ENCODE assay signal across 16 cellular contexts in the genomic region with DNA sequence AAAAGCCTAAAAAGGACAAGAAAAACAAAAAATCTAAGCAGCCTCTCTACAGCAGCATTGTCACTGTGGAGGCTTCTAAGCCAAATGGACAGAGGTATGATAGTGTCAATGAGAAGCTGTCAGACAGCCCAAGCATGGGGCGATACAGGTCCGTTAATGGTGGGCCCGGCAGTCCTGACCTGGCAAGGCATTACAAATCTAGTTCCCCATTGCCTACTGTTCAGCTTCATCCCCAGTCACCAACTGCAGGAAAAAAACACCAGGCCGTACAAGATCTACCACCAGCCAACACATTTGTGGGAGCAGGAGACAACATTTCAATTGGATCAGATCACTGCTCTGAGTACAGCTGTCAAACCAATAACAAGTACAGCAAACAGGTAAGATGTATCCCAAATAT. TPM values are rescaled to one million over a fixed set of nuclear protein-coding genes. Genes with fewer than 3 reads are reported as not detected.
DNase-seq lines count a peak whose midpoint lies in the region; ATAC-seq, FAIRE-seq and TF ChIP-seq lines count a peak whose summit lies in the region.
"Had no signal": no experiment of that assay in that cellular context is flagged by ENCODE, and none has a peak within 500 bp of the region (broad histone marks: within the 10 kb centered on the region; RNA-seq: fewer than 3 reads in every experiment).

No MANE protein-coding gene starts in this region.

- H4K5ac ChIP-seq in mesendoderm (ENCODE audit: low read length): no peak overlapping the region

- H3K4ac ChIP-seq in mesendoderm (ENCODE audit: low read depth, low read length): no peak overlapping the region

- H3K27ac ChIP-seq in HUES6 (ENCODE audit: low read depth, low read length) (no peak overlapping the region), colonic mucosa (no peak overlapping the region), mesendoderm (ENCODE audit: low read depth, low read length) (no peak overlapping the region), spleen (peak overlapping the region in 5 of 8 donors; percentile 5 to 87 (median 33)), pancreas (no peak overlapping the region)
- H3K27ac ChIP-seq: C4-2B had no signal

- FAIRE-seq in pancreas (lab: Jason Lieb, UNC): no peak

- no peak overlapping the region for H2BK15ac ChIP-seq in mesendoderm (replicated peaks; ENCODE audit: low read depth)

- POLR2A ChIA-PET in WTC11 (lab: Charles Lee): interaction anchor here (0.6 kb wide), 1 partner anchor 224 kb away, joined by 4 read pairs; no protein-coding TSS in a partner anchor

- H3K18ac ChIP-seq in mesendoderm (ENCODE audit: low read length): no peak overlapping the region

- no peak overlapping the region for H3K56ac ChIP-seq in mesendoderm (ENCODE audit: low read length)

- ATAC-seq in WTC11 (no peak), pancreas (no peak)
- ATAC-seq: activated CD8-positive, alpha-beta T cell treated with anti-CD3 and anti-CD28 coated beads, Interleukin-2, amount 10 ng/mL, durations not matched to agents 7 days and 5 days had no signal

- H3K9ac ChIP-seq in HUES6 (ENCODE audit: low read length): no peak overlapping the region
- no peak overlapping the region for H3K9ac ChIP-seq in colonic mucosa (ENCODE audit: low read depth in 2 of 2, low read length in 2 of 2)
- no peak overlapping the region for H3K9ac ChIP-seq in mesendoderm (ENCODE audit: low read length)

- H3K27ac Mint-ChIP-seq in activated naive CD4-positive, alpha-beta T cell treated with anti-CD3 and anti-CD28 coated beads, Interleukin-2, amount 10 ng/mL, durations not matched to agents 7 days and 5 days: no peak overlapping the region
- H3K27ac Mint-ChIP-seq in WTC11: no peak overlapping the region
- H3K27ac Mint-ChIP-seq: activated CD8-positive, alpha-beta T cell treated with anti-CD3 and anti-CD28 coated beads, Interleukin-2, amount 10 ng/mL, durations not matched to agents 7 days and 5 days had no signal

- H3K79me1 ChIP-seq in mesendoderm (ENCODE audit: low read length): peaks cover 14% of the 10 kb centered on the region

- intact Hi-C loops in colonic mucosa (cut with DNase I) (no loop called here), spleen (cut with DNase I; ENCODE audit: low total_unique reads) (no loop called here), pancreas (cut with DNase I) (no loop called here)

- no peak for DNase-seq in colonic mucosa
- DNase-seq in mesendoderm: peak; percentile 7
- no peak for DNase-seq in spleen
- DNase-seq in activated naive CD4-positive, alpha-beta T cell treated with anti-CD3 and anti-CD28 coated beads, Interleukin-2, amount 10 ng/mL, durations not matched to agents 7 days and 5 days: no peak
- DNase-seq in WTC11 (ENCODE audit: low spot score): no peak
- DNase-seq in H4 (ENCODE audit: low spot score): no peak
- no peak for DNase-seq in pancreas
- DNase-seq: activated CD8-positive, alpha-beta T cell treated with anti-CD3 and anti-CD28 coated beads, Interleukin-2, amount 10 ng/mL, durations not matched to agents 7 days and 5 days; foreskin melanocyte; HCEC 1CT; NCI-H446; RPMI8226; stimulated activated CD4-positive, alpha-beta T cell treated with anti-CD3 and anti-CD28 coated beads, Interleukin-2, amount 100 ng/mL, for 24 hours; T-helper 9 cell had no signal

- H2BK120ac ChIP-seq in mesendoderm (ENCODE audit: low read depth, low read length): no peak overlapping the region

- peak overlapping the region; percentile 95 for H3K4me3 ChIP-seq in HUES6 (ENCODE audit: low read depth, low read length)
- H3K4me3 ChIP-seq in colonic mucosa: peak overlapping the region; percentile 1
- H3K4me3 ChIP-seq in mesendoderm (ENCODE audit: low read length): peak overlapping the region; percentile 41
- H3K4me3 ChIP-seq in spleen: peak overlapping the region; percentile 4 to 73 (median 51)
- no peak overlapping the region for H3K4me3 ChIP-seq in pancreas

- no peak overlapping the region for H2BK5ac ChIP-seq in mesendoderm (ENCODE audit: low read length)

- TF ChIP-seq CTCF in colonic mucosa (IDR thresholded peaks at IDR 0.05): no peak
- no peak for TF ChIP-seq CTCF in spleen (IDR thresholded peaks at IDR 0.05 in 8 of 11, conservative IDR thresholded peaks at IDR 0.05 in 3 of 11)
- no peak for TF ChIP-seq CTCF in WTC11 (IDR thresholded peaks at IDR 0.05)
- no peak for TF ChIP-seq CTCF in pancreas (IDR thresholded peaks at IDR 0.05)

- no CpG with 5 or more reads among the region's 4 CpGs for WGBS in mesendoderm (ENCODE audit: extremely low coverage, insufficient coverage, low lambda C conversion rate)
- WGBS in spleen, 5 donors: 67 to 84% (median 79%) methylated on average over 4 of the region's 4 CpGs
- 70 to 72% methylated on average over 4 of the region's 4 CpGs for WGBS in pancreas, 2 donors

- H3K27me3 Mint-ChIP-seq in activated naive CD4-positive, alpha-beta T cell treated with anti-CD3 and anti-CD28 coated beads, Interleukin-2, amount 10 ng/mL, durations not matched to agents 7 days and 5 days: peaks cover 47% of the 10 kb centered on the region
- H3K27me3 Mint-ChIP-seq in WTC11 (ENCODE audit: low read depth): peaks cover 46% of the 10 kb centered on the region

- H3K4me1 Mint-ChIP-seq in activated naive CD4-positive, alpha-beta T cell treated with anti-CD3 and anti-CD28 coated beads, Interleukin-2, amount 10 ng/mL, durations not matched to agents 7 days and 5 days: peaks cover 9% of the 10 kb centered on the region
- H3K4me1 Mint-ChIP-seq in WTC11: peaks cover 25% of the 10 kb centered on the region

- peaks cover 9% of the 10 kb centered on the region for H3K36me3 Mint-ChIP-seq in activated naive CD4-positive, alpha-beta T cell treated with anti-CD3 and anti-CD28 coated beads, Interleukin-2, amount 10 ng/mL, durations not matched to agents 7 days and 5 days
- H3K36me3 Mint-ChIP-seq in WTC11: no peaks in the 10 kb centered on the region

- no peak for TF ChIP-seq POLR2A in spleen (IDR thresholded peaks at IDR 0.05)

- CTCF ChIA-PET in activated naive CD4-positive, alpha-beta T cell treated with anti-CD3 and anti-CD28 coated beads, Interleukin-2, amount 10 ng/mL, durations not matched to agents 7 days and 5 days (lab: Charles Lee): no interaction called here
- CTCF ChIA-PET in WTC11 (lab: Charles Lee): no interaction called here

- H2AK5ac ChIP-seq in mesendoderm (ENCODE audit: low read length): no peak overlapping the region

- H3K36me3 ChIP-seq in HUES6 (ENCODE audit: control insufficient read depth, insufficient read depth, low read length) (no peaks in the 10 kb centered on the region), colonic mucosa (no peaks in the 10 kb centered on the region), mesendoderm (ENCODE audit: control insufficient read depth, insufficient read depth, low read length) (no peaks in the 10 kb centered on the region), spleen (no peaks in the 10 kb centered on the region), pancreas (no peaks in the 10 kb centered on the region)

- no peaks in the 10 kb centered on the region for H3K9me3 Mint-ChIP-seq in activated naive CD4-positive, alpha-beta T cell treated with anti-CD3 and anti-CD28 coated beads, Interleukin-2, amount 10 ng/mL, durations not matched to agents 7 days and 5 days
- H3K9me3 Mint-ChIP-seq in WTC11: no peaks in the 10 kb centered on the region

- peak overlapping the region; percentile 51 for H3K4me2 ChIP-seq in mesendoderm (ENCODE audit: low read length)

- no peak overlapping the region for H3K23ac ChIP-seq in mesendoderm (ENCODE audit: low read length)

- no peak overlapping the region for H4K8ac ChIP-seq in mesendoderm (ENCODE audit: low read depth, low read length)

- H3K27me3 ChIP-seq in HUES6 (ENCODE audit: control insufficient read depth, insufficient read depth, low read length) (peaks cover 50% of the 10 kb centered on the region), colonic mucosa (peaks cover 34% of the 10 kb centered on the region), mesendoderm (ENCODE audit: insufficient read depth, low read length, poor library complexity) (no peaks in the 10 kb centered on the region), spleen (replicated peaks in 1 of 7) (peaks cover 0 to 52% (median 30%) of the 10 kb centered on the region in 7 donors), pancreas (peaks cover 3 to 25% (median 10%) of the 10 kb centered on the region in 4 donors)

- no peaks in the 10 kb centered on the region for H3K9me3 ChIP-seq in HUES6 (ENCODE audit: control insufficient read depth, insufficient read depth, low read depth, low read length)
- H3K9me3 ChIP-seq in colonic mucosa: no peaks in the 10 kb centered on the region
- peaks cover 0 to 5% (median 0%) of the 10 kb centered on the region in 8 donors for H3K9me3 ChIP-seq in spleen
- no peaks in the 10 kb centered on the region for H3K9me3 ChIP-seq in pancreas

- H3K4me3 Mint-ChIP-seq in activated naive CD4-positive, alpha-beta T cell treated with anti-CD3 and anti-CD28 coated beads, Interleukin-2, amount 10 ng/mL, durations not matched to agents 7 days and 5 days: no peak overlapping the region
- no peak overlapping the region for H3K4me3 Mint-ChIP-seq in WTC11
- H3K4me3 Mint-ChIP-seq: activated CD8-positive, alpha-beta T cell treated with anti-CD3 and anti-CD28 coated beads, Interleukin-2, amount 10 ng/mL, durations not matched to agents 7 days and 5 days had no signal

- peaks cover 7% of the 10 kb centered on the region; the same call in 1 of the 2 replicates for H3K4me1 ChIP-seq in HUES6 (ENCODE audit: control insufficient read depth, insufficient read depth, low read length)
- H3K4me1 ChIP-seq in colonic mucosa: no peaks in the 10 kb centered on the region
- H3K4me1 ChIP-seq in mesendoderm (ENCODE audit: control insufficient read depth, low read depth, low read length): peaks cover 6% of the 10 kb centered on the region
- H3K4me1 ChIP-seq in spleen: peaks cover 0 to 32% (median 13%) of the 10 kb centered on the region in 6 donors
- peaks cover 7 to 22% (median 12%) of the 10 kb centered on the region in 3 donors for H3K4me1 ChIP-seq in pancreas

- peaks cover 23% of the 10 kb centered on the region for H3K79me2 ChIP-seq in mesendoderm (ENCODE audit: control insufficient read depth, insufficient read depth, low read length)

TF ChIP-seq in WTC11, 78 proteins besides CTCF, POLR2A, EP300 and RAD21 (continues in another document):
- no peak for TF ChIP-seq TCF7 (CRISPR knock-in tag; IDR thresholded peaks at IDR 0.05; ENCODE audit: low read depth)

RNA-seq across cellular contexts. Expression of a gene that starts 4.0 kb away (rescaled TPM):
- total RNA-seq in colonic mucosa: 10 to 100 TPM in 1 of 2 donors, 1 to 10 TPM in 1; 4.7 to 18.0 TPM
- 4.2 TPM for polyA plus RNA-seq in mesendoderm (2013, experiment 1 of 2)
- polyA plus RNA-seq in mesendoderm (2013, experiment 2 of 2): 3.7 TPM
- 100 to 1,000 TPM in 5 of 7 donors, 10 to 100 TPM in 2; 38.7 to 116 (median 103) TPM for total RNA-seq in spleen
- polyA plus RNA-seq in spleen: 1 to 10 TPM in 2 of 3 donors, under 1 TPM in 1; 0.86 to 3.9 (median 1.0) TPM
- total RNA-seq in WTC11 (2021): 2.2 to 3.9 TPM (median 2.4 TPM) in 3 replicates
- total RNA-seq in H4 (2014; rRNA removed; shearing (Covaris generic)): 34.0 and 38.8 TPM in 2 replicates
- total RNA-seq in pancreas: 1 to 10 TPM in 2 of 6 donors, under 1 TPM in 4; 0.25 to 6.4 (median 0.53) TPM
- polyA plus RNA-seq in pancreas: under 1 TPM; 0.34 to 0.52 TPM
- total RNA-seq: activated CD8-positive, alpha-beta T cell treated with anti-CD3 and anti-CD28 coated beads, Interleukin-2, amount 10 ng/mL, durations not matched to agents 7 days and 5 days had no signal

Comparison
In these comparisons a context has a peak if more than half of its experiments do, and no peak if none do; other contexts are left out.
1. H3K27ac ChIP-seq: peak in spleen (5 of 8); none in HUES6 (single experiment), colonic mucosa (single experiment), mesendoderm (single experiment) and pancreas (0 of 4).
2. H3K4me3 ChIP-seq: peak in HUES6 (single experiment), colonic mucosa (single experiment), mesendoderm (single experiment) and spleen (8 of 8); none in pancreas (0 of 4).